ENCODE assay signal across 24 cellular contexts in the genomic region with DNA sequence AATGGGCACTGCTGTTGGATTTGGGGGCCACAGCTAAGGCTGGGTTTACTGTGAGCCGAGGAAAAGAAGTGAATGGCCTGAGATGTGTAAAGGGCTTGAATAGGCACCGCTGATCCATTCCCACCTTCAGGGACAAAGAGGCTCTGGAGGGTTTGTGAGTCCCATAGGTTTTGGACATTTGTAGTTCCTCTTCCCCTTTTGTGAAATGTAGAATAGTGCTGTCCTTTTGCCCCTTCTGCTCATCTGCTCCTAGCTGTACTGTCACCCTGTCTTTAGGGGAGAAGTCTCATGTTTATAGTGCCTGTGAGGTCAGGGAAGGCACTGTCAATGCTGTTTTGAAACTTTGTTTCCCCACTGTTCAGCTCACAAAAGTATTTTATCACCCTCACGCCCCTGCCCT. TPM values are rescaled to one million over a fixed set of nuclear protein-coding genes. Genes with fewer than 3 reads are reported as not detected.
"Had no signal": no experiment of that assay in that cellular context is flagged by ENCODE, and none has a peak within 500 bp of the region (broad histone marks: within the 10 kb centered on the region; RNA-seq: fewer than 3 reads in every experiment).

No MANE protein-coding gene starts in this region.

- H3K4me1 ChIP-seq: adrenal gland, breast epithelium, colonic mucosa, SJSA1 had no signal

- H3K27ac ChIP-seq: adrenal gland, breast epithelium, colonic mucosa, SJSA1 had no signal

- H3K4me3 ChIP-seq: adrenal gland, breast epithelium, colonic mucosa, SJSA1 had no signal

- H3K36me3 ChIP-seq: breast epithelium, colonic mucosa had no signal

- ATAC-seq: SK-N-SH treated with all-trans-retinoic acid at 6 μM for 48 hours, T-helper 17 cell had no signal

- H3K9me3 ChIP-seq: adrenal gland, breast epithelium, colonic mucosa, SJSA1 had no signal

- H3K27me3 ChIP-seq: adrenal gland, colonic mucosa, SJSA1 had no signal

- DNase-seq: activated B cell treated with CpG ODN at 0.5 μM for 24 hours; activated CD4-positive, alpha-beta T cell treated with anti-CD3 and anti-CD28 coated beads for 1 hour; activated CD4-positive, alpha-beta T cell treated with anti-CD3 and anti-CD28 coated beads, Interleukin-2, amount 10 ng/mL, durations not matched to agents 24 days and 14 days; activated CD4-positive, alpha-beta T cell treated with anti-CD3 and anti-CD28 coated beads, Interleukin-2, amount 50 U/mL, for 48 hours; activated gamma-delta T cell treated with Interleukin-2 at 50 U/mL for 16 hours; activated naive CD4-positive, alpha-beta T cell treated with anti-CD3 and anti-CD28 coated beads, Interleukin-2, amount 10 ng/mL, durations not matched to agents 7 days and 5 days; activated naive CD8-positive, alpha-beta T cell treated with anti-CD3 and anti-CD28 coated beads, Interleukin-2, amount 10 ng/mL, durations not matched to agents 7 days and 5 days; activated T-cell treated with anti-CD3 and anti-CD28 coated beads, Interleukin-2, amount 50 U/mL, for 48 hours; adrenal gland; anterior cingulate cortex; colonic mucosa; Kasumi-1; NCI-H1105 treated with DMSO at 0.1 percent for 48 hours; NCI-H1436 treated with DMSO at 0.1 percent for 48 hours; NCI-H187; NCI-H2081; NCI-H510A treated with DMSO at 0.1 percent for 48 hours; NCI-H69; NK-92 treated with Interleukin-12 subunit alpha and Interleukin-12 subunit beta, amount 100 ng/mL, for 24 hours; T-helper 17 cell; T-helper 9 cell had no signal

RNA-seq across cellular contexts. Expression of gene CLCN4, which starts 26.4 kb away (rescaled TPM):
- total RNA-seq: activated CD4-positive, alpha-beta T cell treated with anti-CD3 and anti-CD28 coated beads, Interleukin-2, amount 10 ng/mL, durations not matched to agents 24 days and 14 days had no signal
